Comparison of ENCODE assay signal across 8 cellular contexts in genomic region chr6:28981391-28981832, GRCh38. TPM values are rescaled to one million over a fixed set of nuclear protein-coding genes. Genes with fewer than 3 reads are reported as not detected.
DNase-seq lines count a peak whose midpoint lies in the region; ATAC-seq and TF ChIP-seq lines count a peak whose summit lies in the region.

No MANE protein-coding gene starts in this region.

- intact Hi-C loops in left lung (cut with DNase I): no loop called here

- ATAC-seq in HG02623 (IDR thresholded peaks at IDR 0.05; ENCODE audit: unreplicated experiment) (peak; percentile 16), left lung (peak; percentile 36), HG03457 (IDR thresholded peaks at IDR 0.05; ENCODE audit: unreplicated experiment) (no peak)

- H3K9me3 ChIP-seq in left lung: no peaks in the 10 kb centered on the region

- DNase-seq in DMS 273 (lab: John Stamatoyannopoulos, UW; ENCODE audit: unreplicated experiment) (peak; percentile 90), NCI-H2196 (lab: John Stamatoyannopoulos, UW; ENCODE audit: unreplicated experiment) (peak; percentile 62), cerebellum (ENCODE audit: low spot score) (peak; percentile 51), left lung (peak in 1 of 2 donors; percentile 53)
- peak; percentile 43 for DNase-seq in activated CD4-positive, CD25-positive, alpha-beta regulatory T cell treated with anti-CD3 and anti-CD28 coated beads, Interleukin-2, amount 50 U/mL, for 16 hours (ENCODE audit: low read depth, low spot score)
- DNase-seq in stimulated activated CD4-positive, alpha-beta T cell treated with anti-CD3 and anti-CD28 coated beads, Interleukin-4, amount 100 ng/mL, for 1 hour: peak; percentile 75

- peak overlapping the region; percentile 35 to 43 for H3K4me3 ChIP-seq in left lung

- peaks cover 10 to 15% of the 10 kb centered on the region in 2 donors for H3K27me3 ChIP-seq in left lung

- no peak for TF ChIP-seq CTCF in left lung (IDR thresholded peaks at IDR 0.05)

- no peaks in the 10 kb centered on the region for H3K36me3 ChIP-seq in left lung

- peaks cover 0 to 36% of the 10 kb centered on the region in 2 donors for H3K4me1 ChIP-seq in left lung

- peak overlapping the region; percentile 42 to 57 for H3K27ac ChIP-seq in left lung

RNA-seq across cellular contexts. Expression of gene ZNF311, which starts 23.7 kb away (rescaled TPM):
- total RNA-seq in cerebellum (5.5 TPM), left lung (1 to 10 TPM; 1.7 to 1.8 TPM)

RNA-seq across cellular contexts. Expression of gene TRIM27, which starts 57.6 kb away (rescaled TPM):
- total RNA-seq in cerebellum (75.8 TPM), left lung (10 to 100 TPM; 42.2 to 47.5 TPM)
